In the genomic region with DNA sequence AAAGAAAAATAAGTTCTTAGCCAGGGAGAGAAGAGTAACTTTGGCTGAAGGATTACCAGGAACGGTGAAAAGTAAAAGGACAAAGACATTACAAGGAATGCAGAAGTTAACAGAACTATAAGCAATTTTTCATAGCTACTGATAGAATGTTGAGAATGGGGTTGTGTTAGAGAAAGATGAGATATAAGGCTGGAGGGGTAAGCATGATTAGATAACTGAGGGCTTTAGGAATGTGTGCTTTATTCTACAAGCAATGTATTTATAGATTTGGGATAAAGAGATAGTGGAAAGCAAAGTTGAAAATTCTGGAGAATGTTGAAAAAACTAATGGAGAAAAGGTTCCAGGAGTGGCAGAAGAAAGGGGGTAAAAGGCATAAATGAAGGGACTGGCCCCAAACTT, we compare ENCODE assay signal across 19 cellular contexts.
"Had no signal": no experiment of that assay in that cellular context is flagged by ENCODE, and none has a peak within 500 bp of the region (broad histone marks: within the 10 kb centered on the region; RNA-seq: fewer than 3 reads in every experiment).

No MANE protein-coding gene starts in this region.

- H3K9me3 Mint-ChIP-seq: endodermal cell, immature natural killer cell, nephron progenitor cell had no signal

- H3K27ac Mint-ChIP-seq: endodermal cell, immature natural killer cell, memory B cell, nephron progenitor cell, progenitor cell of endocrine pancreas had no signal

- H3K4me3 ChIP-seq: coronary artery, left ventricle myocardium inferior, lower lobe of right lung, smooth muscle cell, transverse colon had no signal

- ATAC-seq: foreskin keratinocyte; lower lobe of right lung; right cardiac atrium; stimulated activated naive CD8-positive, alpha-beta T cell treated with anti-CD3 and anti-CD28 coated beads, Interleukin-15, Interleukin-2, amounts not matched to agents 100 U/mL and 50 U/mL, for 24 hours had no signal

- H3K4me3 Mint-ChIP-seq: endodermal cell, immature natural killer cell, memory B cell, naive B cell, nephron progenitor cell had no signal

- FAIRE-seq: endothelial cell of umbilical vein, kidney had no signal

- H3K27ac ChIP-seq: coronary artery, foreskin keratinocyte, left ventricle myocardium inferior, lower lobe of right lung, transverse colon had no signal

- H3K4me1 ChIP-seq: foreskin keratinocyte, lower lobe of right lung, transverse colon had no signal

- H3K36me3 ChIP-seq: lower lobe of right lung, transverse colon had no signal

- H3K9me3 ChIP-seq: left ventricle myocardium inferior, lower lobe of right lung, transverse colon had no signal

- DNase-seq: effector CD4-positive, alpha-beta T cell; endodermal cell; foreskin keratinocyte; immature natural killer cell; kidney; left cardiac atrium; left ventricle myocardium inferior; lower lobe of right lung; naive B cell; nephron progenitor cell; right cardiac atrium; stimulated activated CD4-positive, alpha-beta T cell treated with anti-CD3 and anti-CD28 coated beads, Interleukin-2, amount 100 ng/mL, for 48 hours; stimulated activated naive CD8-positive, alpha-beta T cell treated with anti-CD3 and anti-CD28 coated beads, Interleukin-15, Interleukin-2, amounts not matched to agents 100 U/mL and 50 U/mL, for 24 hours; transverse colon had no signal

- H3K27me3 Mint-ChIP-seq: memory B cell, naive B cell, progenitor cell of endocrine pancreas had no signal

- H3K4me1 Mint-ChIP-seq: endodermal cell, immature natural killer cell, memory B cell had no signal

- H3K27me3 ChIP-seq: foreskin keratinocyte, transverse colon had no signal
